In the genomic region with DNA sequence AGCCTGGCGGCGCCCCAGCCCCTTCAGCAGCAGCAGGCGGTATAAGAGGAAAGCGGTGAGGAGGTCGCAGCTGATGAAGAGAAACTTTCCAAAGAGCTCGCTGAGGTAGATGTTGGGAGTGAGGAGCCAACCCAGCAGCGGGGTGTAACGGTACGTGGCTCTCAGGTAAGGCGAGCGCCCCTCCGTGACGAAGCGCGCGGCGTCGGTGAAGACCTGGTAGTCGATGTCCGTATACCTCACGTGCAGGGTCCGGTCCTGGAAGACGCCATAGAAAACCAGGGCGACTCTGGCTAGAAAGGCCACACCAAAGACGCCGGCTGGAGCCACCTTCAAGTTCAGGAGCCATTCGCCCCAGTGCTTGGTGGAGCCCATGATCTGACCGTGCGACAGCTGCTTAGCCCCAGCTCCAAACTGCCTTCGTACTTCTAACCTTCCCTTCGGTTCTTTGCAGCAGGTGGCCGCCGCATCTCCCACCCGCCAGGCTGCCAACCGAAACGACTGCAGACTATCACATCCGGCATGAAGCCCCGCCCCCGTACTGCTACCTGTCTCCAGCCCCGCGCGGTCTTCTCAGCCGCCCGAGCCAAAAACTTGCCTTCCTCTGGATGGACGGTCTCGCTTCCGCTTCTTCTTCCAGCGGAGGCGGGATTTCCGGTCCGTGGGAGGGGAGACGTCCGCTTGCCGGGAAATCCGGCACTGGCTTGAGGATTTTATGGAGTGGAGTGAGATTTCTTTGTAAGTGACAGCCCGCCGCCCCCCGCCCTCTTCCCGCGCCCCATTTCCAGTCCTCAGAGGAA, we compare ENCODE assay signal across 1 cellular context.
TF ChIP-seq lines count a peak whose summit lies in the region.

A gene (minus strand): TSS at position 623 of the 797 bp plus-strand sequence. CDS start 251 bp downstream, at position 372.

TF ChIP-seq in HepG2, 621 proteins besides CTCF, POLR2A, EP300 and RAD21 (continued from another document and continues in another):
- TF ChIP-seq, protein P1, sequence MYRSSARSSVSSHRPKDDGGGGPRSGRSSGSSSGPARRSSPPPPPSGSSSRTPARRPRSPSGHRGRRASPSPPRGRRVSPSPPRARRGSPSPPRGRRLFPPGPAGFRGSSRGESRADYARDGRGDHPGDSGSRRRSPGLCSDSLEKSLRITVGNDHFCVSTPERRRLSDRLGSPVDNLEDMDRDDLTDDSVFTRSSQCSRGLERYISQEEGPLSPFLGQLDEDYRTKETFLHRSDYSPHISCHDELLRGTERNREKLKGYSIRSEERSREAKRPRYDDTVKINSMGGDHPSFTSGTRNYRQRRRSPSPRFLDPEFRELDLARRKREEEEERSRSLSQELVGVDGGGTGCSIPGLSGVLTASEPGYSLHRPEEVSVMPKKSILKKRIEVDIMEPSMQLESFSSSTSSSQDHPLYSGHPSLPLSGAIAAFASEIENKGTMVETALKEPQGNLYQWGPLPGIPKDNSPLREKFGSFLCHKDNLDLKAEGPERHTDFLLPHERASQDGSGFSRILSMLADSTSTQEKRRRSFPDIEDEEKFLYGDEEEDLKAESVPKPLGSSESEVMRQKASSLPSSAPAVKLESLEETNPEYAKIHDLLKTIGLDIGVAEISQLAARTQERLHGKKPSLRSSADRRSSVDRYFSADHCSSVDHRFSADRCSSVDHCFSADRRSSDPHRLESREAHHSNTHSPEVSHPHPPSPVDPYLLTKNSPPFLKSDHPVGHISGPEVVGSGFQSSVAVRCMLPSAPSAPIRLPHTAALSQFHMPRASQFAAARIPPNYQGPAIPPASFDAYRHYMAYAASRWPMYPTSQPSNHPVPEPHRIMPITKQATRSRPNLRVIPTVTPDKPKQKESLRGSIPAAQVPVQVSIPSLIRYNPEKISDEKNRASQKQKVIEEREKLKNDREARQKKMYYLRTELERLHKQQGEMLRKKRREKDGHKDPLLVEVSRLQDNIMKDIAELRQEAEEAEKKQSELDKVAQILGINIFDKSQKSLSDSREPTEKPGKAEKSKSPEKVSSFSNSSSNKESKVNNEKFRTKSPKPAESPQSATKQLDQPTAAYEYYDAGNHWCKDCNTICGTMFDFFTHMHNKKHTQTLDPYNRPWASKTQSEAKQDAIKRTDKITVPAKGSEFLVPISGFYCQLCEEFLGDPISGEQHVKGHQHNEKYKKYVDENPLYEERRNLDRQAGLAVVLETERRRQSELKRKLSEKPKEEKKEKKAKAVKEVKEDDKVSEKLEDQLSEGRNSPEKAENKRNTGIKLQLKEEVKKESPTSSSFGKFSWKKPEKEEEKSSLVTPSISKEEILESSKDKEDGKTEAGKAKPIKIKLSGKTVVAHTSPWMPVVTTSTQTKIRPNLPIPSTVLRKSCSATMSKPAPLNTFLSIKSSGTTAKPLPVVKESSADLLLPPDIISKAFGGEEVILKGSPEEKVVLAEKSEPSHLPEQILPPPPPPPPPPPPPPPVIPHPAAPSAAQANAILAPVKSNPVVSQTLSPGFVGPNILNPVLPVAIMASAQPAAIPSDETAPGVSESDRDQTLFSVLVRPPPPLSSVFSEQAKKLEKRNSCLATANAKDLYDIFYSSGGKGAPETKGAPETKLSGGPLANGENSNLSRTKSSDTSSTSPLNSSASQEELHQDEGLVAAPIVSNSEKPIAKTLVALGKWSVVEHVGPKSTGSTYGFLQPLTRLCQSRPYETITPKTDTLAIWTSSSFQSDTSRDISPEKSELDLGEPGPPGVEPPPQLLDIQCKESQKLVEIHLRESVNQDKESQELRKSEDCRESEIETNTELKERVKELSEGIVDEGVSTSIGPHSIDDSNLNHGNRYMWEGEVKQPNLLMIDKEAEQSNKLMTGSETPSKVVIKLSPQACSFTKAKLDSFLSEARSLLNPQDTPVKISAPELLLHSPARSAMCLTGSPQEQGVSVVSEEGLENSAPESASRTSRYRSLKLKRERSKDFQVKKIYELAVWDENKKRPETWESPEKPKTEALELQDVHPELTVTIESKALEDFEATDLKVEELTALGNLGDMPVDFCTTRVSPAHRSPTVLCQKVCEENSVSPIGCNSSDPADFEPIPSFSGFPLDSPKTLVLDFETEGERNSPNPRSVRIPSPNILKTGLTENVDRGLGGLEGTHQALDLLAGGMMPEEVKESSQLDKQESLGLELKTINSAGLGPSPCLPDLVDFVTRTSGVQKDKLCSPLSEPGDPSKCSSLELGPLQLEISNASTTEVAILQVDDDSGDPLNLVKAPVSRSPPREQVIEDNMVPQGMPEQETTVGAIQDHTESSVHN (CRISPR knock-in tag; IDR thresholded peaks at IDR 0.05): no peak
- TF ChIP-seq ZNF484 (CRISPR knock-in tag; IDR thresholded peaks at IDR 0.05; ENCODE audit: borderline replicate concordance, low read depth) (no peak), ZNF235 (CRISPR knock-in tag; IDR thresholded peaks at IDR 0.05; ENCODE audit: borderline replicate concordance) (no peak), ZNF180 (CRISPR knock-in tag; IDR thresholded peaks at IDR 0.05; ENCODE audit: borderline replicate concordance, low read depth) (no peak), ZNF33B (CRISPR knock-in tag; IDR thresholded peaks at IDR 0.05) (no peak; the same call in 1 of the 2 replicates), SKI (IDR thresholded peaks at IDR 0.05; ENCODE audit: partially characterized antibody) (no peak), TGIF2 (CRISPR knock-in tag; IDR thresholded peaks at IDR 0.05) (peak; percentile 19; the same call in 1 of the 2 replicates), EHMT2 (IDR thresholded peaks at IDR 0.05; ENCODE audit: borderline replicate concordance, low read depth, low read length) (no peak), JDP2 (CRISPR knock-in tag; IDR thresholded peaks at IDR 0.05; ENCODE audit: borderline replicate concordance) (no peak), ZMYM2 (CRISPR knock-in tag; IDR thresholded peaks at IDR 0.05) (no peak), NFKB2 (CRISPR knock-in tag; IDR thresholded peaks at IDR 0.05; ENCODE audit: borderline replicate concordance) (no peak; the same call in 1 of the 2 replicates), GABPB1 (CRISPR knock-in tag; IDR thresholded peaks at IDR 0.05) (peak; percentile 96), ZNF468 (CRISPR knock-in tag; IDR thresholded peaks at IDR 0.05) (no peak)
- TF ChIP-seq, protein P2, sequence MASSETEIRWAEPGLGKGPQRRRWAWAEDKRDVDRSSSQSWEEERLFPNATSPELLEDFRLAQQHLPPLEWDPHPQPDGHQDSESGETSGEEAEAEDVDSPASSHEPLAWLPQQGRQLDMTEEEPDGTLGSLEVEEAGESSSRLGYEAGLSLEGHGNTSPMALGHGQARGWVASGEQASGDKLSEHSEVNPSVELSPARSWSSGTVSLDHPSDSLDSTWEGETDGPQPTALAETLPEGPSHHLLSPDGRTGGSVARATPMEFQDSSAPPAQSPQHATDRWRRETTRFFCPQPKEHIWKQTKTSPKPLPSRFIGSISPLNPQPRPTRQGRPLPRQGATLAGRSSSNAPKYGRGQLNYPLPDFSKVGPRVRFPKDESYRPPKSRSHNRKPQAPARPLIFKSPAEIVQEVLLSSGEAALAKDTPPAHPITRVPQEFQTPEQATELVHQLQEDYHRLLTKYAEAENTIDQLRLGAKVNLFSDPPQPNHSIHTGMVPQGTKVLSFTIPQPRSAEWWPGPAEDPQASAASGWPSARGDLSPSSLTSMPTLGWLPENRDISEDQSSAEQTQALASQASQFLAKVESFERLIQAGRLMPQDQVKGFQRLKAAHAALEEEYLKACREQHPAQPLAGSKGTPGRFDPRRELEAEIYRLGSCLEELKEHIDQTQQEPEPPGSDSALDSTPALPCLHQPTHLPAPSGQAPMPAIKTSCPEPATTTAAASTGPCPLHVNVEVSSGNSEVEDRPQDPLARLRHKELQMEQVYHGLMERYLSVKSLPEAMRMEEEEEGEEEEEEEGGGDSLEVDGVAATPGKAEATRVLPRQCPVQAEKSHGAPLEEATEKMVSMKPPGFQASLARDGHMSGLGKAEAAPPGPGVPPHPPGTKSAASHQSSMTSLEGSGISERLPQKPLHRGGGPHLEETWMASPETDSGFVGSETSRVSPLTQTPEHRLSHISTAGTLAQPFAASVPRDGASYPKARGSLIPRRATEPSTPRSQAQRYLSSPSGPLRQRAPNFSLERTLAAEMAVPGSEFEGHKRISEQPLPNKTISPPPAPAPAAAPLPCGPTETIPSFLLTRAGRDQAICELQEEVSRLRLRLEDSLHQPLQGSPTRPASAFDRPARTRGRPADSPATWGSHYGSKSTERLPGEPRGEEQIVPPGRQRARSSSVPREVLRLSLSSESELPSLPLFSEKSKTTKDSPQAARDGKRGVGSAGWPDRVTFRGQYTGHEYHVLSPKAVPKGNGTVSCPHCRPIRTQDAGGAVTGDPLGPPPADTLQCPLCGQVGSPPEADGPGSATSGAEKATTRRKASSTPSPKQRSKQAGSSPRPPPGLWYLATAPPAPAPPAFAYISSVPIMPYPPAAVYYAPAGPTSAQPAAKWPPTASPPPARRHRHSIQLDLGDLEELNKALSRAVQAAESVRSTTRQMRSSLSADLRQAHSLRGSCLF (CRISPR knock-in tag; IDR thresholded peaks at IDR 0.05; ENCODE audit: borderline replicate concordance): no peak
- TF ChIP-seq, protein P3, sequence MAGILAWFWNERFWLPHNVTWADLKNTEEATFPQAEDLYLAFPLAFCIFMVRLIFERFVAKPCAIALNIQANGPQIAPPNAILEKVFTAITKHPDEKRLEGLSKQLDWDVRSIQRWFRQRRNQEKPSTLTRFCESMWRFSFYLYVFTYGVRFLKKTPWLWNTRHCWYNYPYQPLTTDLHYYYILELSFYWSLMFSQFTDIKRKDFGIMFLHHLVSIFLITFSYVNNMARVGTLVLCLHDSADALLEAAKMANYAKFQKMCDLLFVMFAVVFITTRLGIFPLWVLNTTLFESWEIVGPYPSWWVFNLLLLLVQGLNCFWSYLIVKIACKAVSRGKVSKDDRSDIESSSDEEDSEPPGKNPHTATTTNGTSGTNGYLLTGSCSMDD (CRISPR knock-in tag; IDR thresholded peaks at IDR 0.05): no peak
- TF ChIP-seq, protein P4, sequence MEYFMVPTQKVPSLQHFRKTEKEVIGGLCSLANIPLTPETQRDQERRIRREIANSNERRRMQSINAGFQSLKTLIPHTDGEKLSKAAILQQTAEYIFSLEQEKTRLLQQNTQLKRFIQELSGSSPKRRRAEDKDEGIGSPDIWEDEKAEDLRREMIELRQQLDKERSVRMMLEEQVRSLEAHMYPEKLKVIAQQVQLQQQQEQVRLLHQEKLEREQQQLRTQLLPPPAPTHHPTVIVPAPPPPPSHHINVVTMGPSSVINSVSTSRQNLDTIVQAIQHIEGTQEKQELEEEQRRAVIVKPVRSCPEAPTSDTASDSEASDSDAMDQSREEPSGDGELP (IDR thresholded peaks at IDR 0.05; ENCODE audit: borderline replicate concordance, low read depth): no peak
- TF ChIP-seq, protein P5, sequence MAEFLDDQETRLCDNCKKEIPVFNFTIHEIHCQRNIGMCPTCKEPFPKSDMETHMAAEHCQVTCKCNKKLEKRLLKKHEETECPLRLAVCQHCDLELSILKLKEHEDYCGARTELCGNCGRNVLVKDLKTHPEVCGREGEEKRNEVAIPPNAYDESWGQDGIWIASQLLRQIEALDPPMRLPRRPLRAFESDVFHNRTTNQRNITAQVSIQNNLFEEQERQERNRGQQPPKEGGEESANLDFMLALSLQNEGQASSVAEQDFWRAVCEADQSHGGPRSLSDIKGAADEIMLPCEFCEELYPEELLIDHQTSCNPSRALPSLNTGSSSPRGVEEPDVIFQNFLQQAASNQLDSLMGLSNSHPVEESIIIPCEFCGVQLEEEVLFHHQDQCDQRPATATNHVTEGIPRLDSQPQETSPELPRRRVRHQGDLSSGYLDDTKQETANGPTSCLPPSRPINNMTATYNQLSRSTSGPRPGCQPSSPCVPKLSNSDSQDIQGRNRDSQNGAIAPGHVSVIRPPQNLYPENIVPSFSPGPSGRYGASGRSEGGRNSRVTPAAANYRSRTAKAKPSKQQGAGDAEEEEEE (CRISPR knock-in tag; IDR thresholded peaks at IDR 0.05; ENCODE audit: borderline replicate concordance): 0 out of 2 replicates have a peak, but pooled peaks have one; percentile 82
- TF ChIP-seq, protein P6, sequence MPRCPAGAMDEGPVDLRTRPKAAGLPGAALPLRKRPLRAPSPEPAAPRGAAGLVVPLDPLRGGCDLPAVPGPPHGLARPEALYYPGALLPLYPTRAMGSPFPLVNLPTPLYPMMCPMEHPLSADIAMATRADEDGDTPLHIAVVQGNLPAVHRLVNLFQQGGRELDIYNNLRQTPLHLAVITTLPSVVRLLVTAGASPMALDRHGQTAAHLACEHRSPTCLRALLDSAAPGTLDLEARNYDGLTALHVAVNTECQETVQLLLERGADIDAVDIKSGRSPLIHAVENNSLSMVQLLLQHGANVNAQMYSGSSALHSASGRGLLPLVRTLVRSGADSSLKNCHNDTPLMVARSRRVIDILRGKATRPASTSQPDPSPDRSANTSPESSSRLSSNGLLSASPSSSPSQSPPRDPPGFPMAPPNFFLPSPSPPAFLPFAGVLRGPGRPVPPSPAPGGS (CRISPR knock-in tag; IDR thresholded peaks at IDR 0.05): no peak
- TF ChIP-seq, protein P7, sequence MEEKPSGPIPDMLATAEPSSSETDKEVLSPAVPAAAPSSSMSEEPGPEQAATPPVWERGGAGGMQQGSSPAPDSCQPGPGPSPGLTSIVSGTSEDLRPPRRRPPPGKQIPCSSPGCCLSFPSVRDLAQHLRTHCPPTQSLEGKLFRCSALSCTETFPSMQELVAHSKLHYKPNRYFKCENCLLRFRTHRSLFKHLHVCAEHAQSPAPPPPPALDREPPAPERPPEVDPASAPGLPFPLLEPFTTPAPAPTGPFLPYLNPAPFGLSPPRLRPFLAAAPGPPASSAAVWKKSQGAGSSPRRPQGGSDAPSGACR (CRISPR knock-in tag; IDR thresholded peaks at IDR 0.05): peak; percentile 58; the same call in 1 of the 2 replicates
- TF ChIP-seq, protein P8, sequence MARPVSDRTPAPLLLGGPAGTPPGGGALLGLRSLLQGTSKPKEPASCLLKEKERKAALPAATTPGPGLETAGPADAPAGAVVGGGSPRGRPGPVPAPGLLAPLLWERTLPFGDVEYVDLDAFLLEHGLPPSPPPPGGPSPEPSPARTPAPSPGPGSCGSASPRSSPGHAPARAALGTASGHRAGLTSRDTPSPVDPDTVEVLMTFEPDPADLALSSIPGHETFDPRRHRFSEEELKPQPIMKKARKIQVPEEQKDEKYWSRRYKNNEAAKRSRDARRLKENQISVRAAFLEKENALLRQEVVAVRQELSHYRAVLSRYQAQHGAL (CRISPR knock-in tag; IDR thresholded peaks at IDR 0.05; ENCODE audit: not compliant biosample characterization): no peak
- TF ChIP-seq, protein P9, sequence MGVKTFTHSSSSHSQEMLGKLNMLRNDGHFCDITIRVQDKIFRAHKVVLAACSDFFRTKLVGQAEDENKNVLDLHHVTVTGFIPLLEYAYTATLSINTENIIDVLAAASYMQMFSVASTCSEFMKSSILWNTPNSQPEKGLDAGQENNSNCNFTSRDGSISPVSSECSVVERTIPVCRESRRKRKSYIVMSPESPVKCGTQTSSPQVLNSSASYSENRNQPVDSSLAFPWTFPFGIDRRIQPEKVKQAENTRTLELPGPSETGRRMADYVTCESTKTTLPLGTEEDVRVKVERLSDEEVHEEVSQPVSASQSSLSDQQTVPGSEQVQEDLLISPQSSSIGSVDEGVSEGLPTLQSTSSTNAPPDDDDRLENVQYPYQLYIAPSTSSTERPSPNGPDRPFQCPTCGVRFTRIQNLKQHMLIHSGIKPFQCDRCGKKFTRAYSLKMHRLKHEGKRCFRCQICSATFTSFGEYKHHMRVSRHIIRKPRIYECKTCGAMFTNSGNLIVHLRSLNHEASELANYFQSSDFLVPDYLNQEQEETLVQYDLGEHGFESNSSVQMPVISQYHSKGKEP (CRISPR knock-in tag; IDR thresholded peaks at IDR 0.05): no peak
